Comparison of ENCODE assay signal across 26 cellular contexts in genomic region chr17:1301546-1301945, GRCh38. TPM values are rescaled to one million over a fixed set of nuclear protein-coding genes. Genes with fewer than 3 reads are reported as not detected.
DNase-seq lines count a peak whose midpoint lies in the region; ATAC-seq, FAIRE-seq and TF ChIP-seq lines count a peak whose summit lies in the region.
"Had no signal": no experiment of that assay in that cellular context is flagged by ENCODE, and none has a peak within 500 bp of the region (broad histone marks: within the 10 kb centered on the region; RNA-seq: fewer than 3 reads in every experiment).

No MANE protein-coding gene starts in this region.

- H3K14ac ChIP-seq in H1 (ENCODE audit: insufficient read length) = no peak overlapping the region

- H2BK15ac ChIP-seq in H1 (ENCODE audit: low read length) = no peak overlapping the region

- no peak for ATAC-seq in Right ventricle myocardium superior (ENCODE audit: poor library complexity)
- ATAC-seq: A549; CD8-positive, alpha-beta T cell; GM12878; K562 had no signal

- H2BK5ac ChIP-seq in H1 (ENCODE audit: low read depth, low read length) = no peak overlapping the region

- H3K36me3 ChIP-seq in BLaER1 (no peaks in the 10 kb centered on the region), H7 (replicated peaks; ENCODE audit: control insufficient read depth, insufficient read depth, low read length) (no peaks in the 10 kb centered on the region), H1 (ENCODE audit: control insufficient read depth in 2 of 4, insufficient read depth in 4 of 4, low read length in 3 of 4) (no peaks in the 10 kb centered on the region)
- H3K36me3 ChIP-seq: HAP-1 had no signal

- H3K4me1 ChIP-seq in BLaER1 (peaks cover 40% of the 10 kb centered on the region), H1 (replicated peaks in 1 of 4; ENCODE audit: control insufficient read depth in 3 of 4, insufficient read depth in 4 of 4, low read length in 3 of 4) (peaks cover 0 to 9% (median 5%) of the 10 kb centered on the region in 4 experiments; a peak in 4 of 7 replicates)
- H3K4me1 ChIP-seq: A549, HAP-1 had no signal

- H3K79me2 ChIP-seq in H1 (ENCODE audit: control insufficient read depth in 1 of 2, insufficient read depth in 2 of 2, low read length in 2 of 2) = no peaks in the 10 kb centered on the region

- no peak for TF ChIP-seq RAD21 in H1 (IDR thresholded peaks at IDR 0.05 in 1 of 2, conservative IDR thresholded peaks at IDR 0.05 in 1 of 2; ENCODE audit: low read depth in 2 of 2, low read length in 2 of 2)

- no peak overlapping the region for H2BK120ac ChIP-seq in H1 (replicated peaks; ENCODE audit: low read depth, low read length)

- H4K8ac ChIP-seq in H1 (ENCODE audit: extremely low read depth, insufficient read depth, low read length) = peak overlapping the region; percentile 3; the same call in 1 of the 2 replicates

- no peak for TF ChIP-seq CTCF in H1 (IDR thresholded peaks at IDR 0.05; ENCODE audit: control extremely low read depth in 1 of 3, insufficient read depth in 1 of 3, low read depth in 1 of 3, low read length in 3 of 3)
- no peak for TF ChIP-seq CTCF in retinal pigment epithelial cell (conservative IDR thresholded peaks at IDR 0.05; ENCODE audit: low read depth, low read length)

- H3K4ac ChIP-seq in H1 (replicated peaks; ENCODE audit: insufficient read length, low read depth, low read length) = no peak overlapping the region

- no peak overlapping the region for H3K23ac ChIP-seq in H1 (ENCODE audit: insufficient read length)

- peak overlapping the region; percentile 9; the same call in 1 of the 2 replicates for H2BK12ac ChIP-seq in H1 (ENCODE audit: low read depth, low read length)

- in situ Hi-C loops in KBM-7 (cut with MboI; ENCODE audit: low pct_unique_long_range_greater_than_20kb, low sequenced_read_pairs) = no loop called here

- 0 out of 2 replicates have a peak overlapping the region, but pooled peaks have one; percentile 27 for H3K27ac ChIP-seq in BLaER1
- H3K27ac ChIP-seq in H1 (ENCODE audit: low read depth, low read length) = no peak overlapping the region
- H3K27ac ChIP-seq: 22Rv1, A549 had no signal

- FAIRE-seq in H1 (lab: Jason Lieb, UNC) = no peak
- FAIRE-seq: A549, GM12878, GM19239, HTR-8/SVneo, K562 had no signal

- H3K4me2 ChIP-seq in BLaER1 (peak overlapping the region; percentile 72), H1 (ENCODE audit: insufficient read depth in 1 of 2, low read depth in 2 of 2, low read length in 2 of 2) (no peak overlapping the region)
- H3K4me2 ChIP-seq: A549 had no signal

- no peak overlapping the region for H4K5ac ChIP-seq in H1 (ENCODE audit: insufficient read length, low read depth, low read length)

- no peak overlapping the region for H2AFZ ChIP-seq in H1 (ENCODE audit: low read length)

- DNase-seq in H7 (peak; percentile 63), H1 (ENCODE audit: low read depth in 1 of 2, low spot score in 2 of 2) (no peak), retinal pigment epithelial cell (ENCODE audit: low read depth) (peak; percentile 23), KBM-7 (no peak), Right ventricle myocardium superior (no peak), NCI-H1105 treated with DMSO at 0.1 percent for 48 hours (lab: John Stamatoyannopoulos, UW) (no peak)
- DNase-seq: AML-193; Calu3; CD8-positive, alpha-beta T cell; DMS 273 treated with DMSO at 0.1 percent for 48 hours; DMS53; DND-41; EL; GOT3; IMR-90; Karpas-422 had no signal

- POLR2A ChIA-PET in H1 (lab: Charles Lee; ENCODE audit: partially characterized antibody) = interaction anchor here (1.6 kb wide), 1 partner anchor 152 kb away, joined by 3 read pairs; no protein-coding TSS in a partner anchor

- H2AK5ac ChIP-seq in H1 (ENCODE audit: low read depth, low read length) = no peak overlapping the region

- H4K20me1 ChIP-seq in BLaER1 (no peaks in the 10 kb centered on the region), H1 (replicated peaks in 1 of 2; ENCODE audit: control insufficient read depth in 1 of 2, insufficient read depth in 2 of 2, low read length in 2 of 2) (no peaks in the 10 kb centered on the region)

- CTCF ChIA-PET in H1 (lab: Charles Lee; ENCODE audit: partially characterized antibody) = interaction anchor here (1.1 to 1.4 kb wide), 2 partner anchors 20 to 31 kb away, joined by 3 to 6 read pairs; no protein-coding TSS in a partner anchor

- H4K91ac ChIP-seq in H1 (replicated peaks; ENCODE audit: insufficient read length, low read length) = no peak overlapping the region

- H3K56ac ChIP-seq in H1 (replicated peaks; ENCODE audit: insufficient read length, low read depth, low read length) = no peak overlapping the region

- H3K9ac ChIP-seq in BLaER1 (peak overlapping the region; percentile 25; the same call in 1 of the 2 replicates), H1 (replicated peaks in 1 of 4; ENCODE audit: extremely low read depth in 1 of 4, low read depth in 3 of 4, low read length in 3 of 4) (no peak overlapping the region; a peak in 1 of 7 replicates)

- no peaks in the 10 kb centered on the region for H3K23me2 ChIP-seq in H1 (ENCODE audit: low read depth, low read length)

- H3K9me3 ChIP-seq in BLaER1 (no peaks in the 10 kb centered on the region), H1 (ENCODE audit: insufficient read depth in 2 of 2, low read depth in 1 of 2, low read length in 1 of 2) (no peaks in the 10 kb centered on the region)
- H3K9me3 ChIP-seq: A549, HAP-1 had no signal

- H3K4me3 ChIP-seq in BLaER1 = no peak overlapping the region
- H3K4me3 ChIP-seq in H7 (ENCODE audit: insufficient read depth, low read depth, low read length) = no peak overlapping the region
- H3K4me3 ChIP-seq in H1 (ENCODE audit: extremely low read depth in 1 of 4, insufficient read depth in 2 of 4, low read depth in 3 of 4, low read length in 4 of 4) = no peak overlapping the region
- H3K4me3 ChIP-seq in retinal pigment epithelial cell (ENCODE audit: low read length) = no peak overlapping the region
- H3K4me3 ChIP-seq: A549, GM12878, HAP-1, K562 had no signal

- 85% methylated on average over 14 of the region's 14 CpGs; no CpG with 5 or more reads in 1 of the 2 experiments for WGBS in H1 (ENCODE audit: extremely low coverage in 1 of 2, insufficient coverage in 1 of 2, insufficient read length in 1 of 2, insufficient replicate concordance in 2 of 2, low coverage in 1 of 2, low lambda C conversion rate in 2 of 2, missing lambda C conversion rate in 1 of 2), 2 experiments

- no peak for TF ChIP-seq EP300 in H1 (IDR thresholded peaks at IDR 0.05; ENCODE audit: borderline replicate concordance in 1 of 2, low read depth in 2 of 2, low read length in 2 of 2)

- no peak overlapping the region for H2BK20ac ChIP-seq in H1 (ENCODE audit: low read length)

- intact Hi-C loops in Right ventricle myocardium superior (cut with DNase I) = no loop called here

- no peaks in the 10 kb centered on the region for H3K79me1 ChIP-seq in H1 (ENCODE audit: low read depth, low read length)

- peaks cover 4% of the 10 kb centered on the region; the same call in 1 of the 2 replicates for H3K27me3 ChIP-seq in BLaER1
- H3K27me3 ChIP-seq in H7 (ENCODE audit: control insufficient read depth, insufficient read depth, low read length) = peaks cover 4% of the 10 kb centered on the region
- H3K27me3 ChIP-seq in H1 (replicated peaks in 1 of 4; ENCODE audit: control insufficient read depth in 3 of 4, extremely low read depth in 1 of 4, insufficient read depth in 3 of 4, low read length in 3 of 4) = no peaks in the 10 kb centered on the region; a peak in 1 of 7 replicates

- TF ChIP-seq POLR2A in H1 (IDR thresholded peaks at IDR 0.05; ENCODE audit: control extremely low read depth in 1 of 2, low read depth in 2 of 2, low read length in 2 of 2) = no peak

- H3K18ac ChIP-seq in H1 (ENCODE audit: extremely low read depth, low read length) = no peak overlapping the region

TF ChIP-seq in H1, 55 proteins besides CTCF, POLR2A, EP300 and RAD21 (continues in another document):
- no peak for TF ChIP-seq TCF12 (IDR thresholded peaks at IDR 0.05; ENCODE audit: low read depth, low read length)
- no peak for TF ChIP-seq USF2 (IDR thresholded peaks at IDR 0.05; ENCODE audit: low read length)
- TF ChIP-seq SP1 (IDR thresholded peaks at IDR 0.05; ENCODE audit: low read depth, low read length) = no peak
- no peak for TF ChIP-seq SIN3A (conservative IDR thresholded peaks at IDR 0.05 in 1 of 2, IDR thresholded peaks at IDR 0.05 in 1 of 2; ENCODE audit: low read depth in 1 of 2, low read length in 2 of 2)
- no peak for TF ChIP-seq SUZ12 (IDR thresholded peaks at IDR 0.05; ENCODE audit: low read length)
- no peak for TF ChIP-seq SP2 (IDR thresholded peaks at IDR 0.05; ENCODE audit: low read length)
- no peak for TF ChIP-seq KDM5A (IDR thresholded peaks at IDR 0.05; ENCODE audit: low read length)

RNA-seq across cellular contexts. Expression of gene TRARG1, which starts 22.1 kb away (rescaled TPM):
- not detected in 2 replicates for total RNA-seq in H7 (2014; rRNA removed; shearing (Covaris generic))
- total RNA-seq in H1 (2021; fragmentation: NEBNext Ultra II Directional; extraction: Animal tissue kit (Norgen Biotek cat#: 25700)) = not detected in 2 replicates
- polyA plus RNA-seq in H1 (2011; rRNA removed) = 0.08 TPM in 1 of 2 replicates, not detected in the other
- polyA plus RNA-seq in H1 (2011; cell fraction: cytosol; rRNA removed) = 0.03 TPM
- polyA plus RNA-seq in H1 (2011; cell fraction: nucleus; rRNA removed) = 0.03 TPM
- not detected in 4 replicates for polyA plus RNA-seq in H1 (2012, experiment 1 of 2)
- polyA plus RNA-seq in H1 (2012, experiment 2 of 2) = not detected
- not detected for polyA plus RNA-seq in H1 (2013, experiment 1 of 2)
- not detected for polyA plus RNA-seq in H1 (2013, experiment 2 of 2)
- not detected in 2 replicates for polyA minus RNA-seq in H1 (2011; rRNA and poly(A)+ RNA removed)
- polyA minus RNA-seq in H1 (2011; cell fraction: cytosol; rRNA and poly(A)+ RNA removed) = not detected
- not detected for polyA minus RNA-seq in H1 (2011; cell fraction: nucleus; rRNA and poly(A)+ RNA removed)
- total RNA-seq in Right ventricle myocardium superior = 0.97 TPM
- total RNA-seq: Calu3; CD8-positive, alpha-beta T cell; GM12878; IMR-90; K562 had no signal
- polyA plus RNA-seq: A549, BJ, GM12878, IMR-90 had no signal

RNA-seq across cellular contexts. Expression of gene BHLHA9, which starts 31.3 kb away (rescaled TPM):
- not detected in 2 replicates for total RNA-seq in H7 (2014; rRNA removed; shearing (Covaris generic))
- 0.34 TPM in 1 of 2 replicates, not detected in the other for total RNA-seq in H1 (2021; fragmentation: NEBNext Ultra II Directional; extraction: Animal tissue kit (Norgen Biotek cat#: 25700))
- 0.29 and 0.36 TPM in 2 replicates for polyA plus RNA-seq in H1 (2011; rRNA removed)
- 0.67 TPM for polyA plus RNA-seq in H1 (2011; cell fraction: cytosol; rRNA removed)
- 0.76 TPM for polyA plus RNA-seq in H1 (2011; cell fraction: nucleus; rRNA removed)
- polyA plus RNA-seq in H1 (2012, experiment 1 of 2) = 0.25 to 0.66 TPM (median 0.49 TPM) in 4 replicates
- not detected for polyA plus RNA-seq in H1 (2012, experiment 2 of 2)
- polyA plus RNA-seq in H1 (2013, experiment 1 of 2) = 0.06 TPM
- not detected for polyA plus RNA-seq in H1 (2013, experiment 2 of 2)
- not detected in 2 replicates for polyA minus RNA-seq in H1 (2011; rRNA and poly(A)+ RNA removed)
- 1.8 TPM for polyA minus RNA-seq in H1 (2011; cell fraction: cytosol; rRNA and poly(A)+ RNA removed)
- not detected for polyA minus RNA-seq in H1 (2011; cell fraction: nucleus; rRNA and poly(A)+ RNA removed)
- not detected for total RNA-seq in Right ventricle myocardium superior
- total RNA-seq: Calu3; CD8-positive, alpha-beta T cell; G401; GM12878; IMR-90; K562 had no signal
- polyA plus RNA-seq: A549, BJ, GM12878, IMR-90, K562 had no signal

Comparison
In these comparisons a context has a peak if more than half of its experiments do, and no peak if none do; other contexts are left out.
1. DNase-seq: peak in H7 (single experiment) and retinal pigment epithelial cell (single experiment); none in H1 (0 of 2), KBM-7 (single experiment), Right ventricle myocardium superior (single experiment) and NCI-H1105 treated with DMSO at 0.1 percent for 48 hours (single experiment).